ENCODE assay signal across 8 cellular contexts in the genomic region with DNA sequence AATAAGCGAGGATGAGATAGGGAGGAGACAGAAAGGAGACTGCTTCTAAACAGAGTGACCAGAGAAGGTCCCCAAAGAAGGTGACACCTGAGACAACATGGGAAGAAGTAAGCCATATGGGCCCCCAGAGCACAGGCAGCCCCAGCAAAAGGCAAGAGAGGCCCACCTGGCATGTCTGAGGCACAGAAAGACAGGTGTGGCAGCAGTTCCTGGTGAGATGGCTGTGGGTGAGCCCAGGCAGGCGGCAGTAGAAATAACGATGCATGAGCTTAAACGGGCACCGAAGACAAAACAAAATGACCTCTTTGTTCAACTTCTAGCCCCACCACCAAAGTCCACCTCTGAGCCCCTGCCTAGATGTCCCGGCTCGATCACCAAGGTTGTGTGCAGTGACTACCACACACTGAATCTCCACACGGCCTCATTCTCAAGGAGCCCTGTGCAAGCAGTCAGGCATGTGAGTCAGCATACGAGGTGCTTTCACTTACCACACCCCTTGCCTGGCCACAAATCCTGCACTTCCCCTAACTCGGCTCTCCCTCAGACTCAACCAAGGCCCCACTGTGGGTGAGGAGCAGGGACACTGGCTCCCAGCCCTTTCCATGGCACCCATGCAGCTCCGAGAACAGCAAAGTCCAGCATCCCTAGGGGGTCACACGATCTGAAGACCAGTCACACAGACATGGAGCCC.
A peak's percentile ranks its signal among the peaks of the same experiment; 100 is the strongest.
DNase-seq lines count a peak whose midpoint lies in the region; ATAC-seq and TF ChIP-seq lines count a peak whose summit lies in the region.

No MANE protein-coding gene starts in this region.

- no peak overlapping the region for H3K4me3 Mint-ChIP-seq in nephron progenitor cell

- H3K36me3 ChIP-seq in duodenal mucosa (ENCODE audit: control insufficient read depth in 1 of 2, insufficient read depth in 2 of 2, low read length in 2 of 2), result no peaks in the 10 kb centered on the region

- TF ChIP-seq CTCF in nephron progenitor cell (IDR thresholded peaks at IDR 0.05), result no peak

- H3K36me3 Mint-ChIP-seq in nephron progenitor cell (ENCODE audit: low read depth), result peaks cover 4% of the 10 kb centered on the region

- peaks cover 3% of the 10 kb centered on the region for H3K27me3 Mint-ChIP-seq in nephron progenitor cell (ENCODE audit: low read depth, poor library complexity)

- H3K27ac Mint-ChIP-seq in nephron progenitor cell, result peak overlapping the region; percentile 46

- no peaks in the 10 kb centered on the region for H3K9me3 ChIP-seq in duodenal mucosa (ENCODE audit: control insufficient read depth in 1 of 2, low read length in 2 of 2)

- peaks cover 57 to 62% of the 10 kb centered on the region in 2 donors for H3K4me1 ChIP-seq in duodenal mucosa (ENCODE audit: control insufficient read depth in 1 of 2, insufficient read depth in 2 of 2, low read length in 2 of 2)

- no peaks in the 10 kb centered on the region for H3K9me3 Mint-ChIP-seq in nephron progenitor cell

- H3K27me3 ChIP-seq in duodenal mucosa (ENCODE audit: control insufficient read depth in 1 of 2, insufficient read depth in 2 of 2, low read length in 2 of 2), result no peaks in the 10 kb centered on the region

- peak overlapping the region in 1 of 2 donors; percentile 1 for H3K4me3 ChIP-seq in duodenal mucosa (ENCODE audit: low read depth in 1 of 2, low read length in 2 of 2)

- H3K9ac ChIP-seq in duodenal mucosa (ENCODE audit: low read depth in 1 of 2, low read length in 2 of 2), result peak overlapping the region; percentile 7 to 15

- ATAC-seq in HG02571 (IDR thresholded peaks at IDR 0.05; ENCODE audit: unreplicated experiment) (peak; percentile 42), HG03175 (IDR thresholded peaks at IDR 0.05; ENCODE audit: unreplicated experiment) (no peak)

- DNase-seq in CD1c-positive myeloid dendritic cell (ENCODE audit: extremely low spot score) (peak; percentile 91), T1000 (lab: John Stamatoyannopoulos, UW) (peak; percentile 29), nephron progenitor cell (no peak), cortex of kidney (lab: John Stamatoyannopoulos, UW) (no peak), GM19240 (ENCODE audit: insufficient read length, low spot score) (no peak)

- peak overlapping the region; percentile 7 for H3K27ac ChIP-seq in duodenal mucosa (ENCODE audit: low read depth, low read length)

- H3K4me1 Mint-ChIP-seq in nephron progenitor cell, result peaks cover 71% of the 10 kb centered on the region

Comparison
In these comparisons a context has a peak if more than half of its experiments do, and no peak if none do; other contexts are left out.
1. DNase-seq: peak in CD1c-positive myeloid dendritic cell (single experiment) and T1000 (single experiment); none in nephron progenitor cell (single experiment), cortex of kidney (single experiment) and GM19240 (single experiment).